Comparison of ENCODE assay signal across 39 cellular contexts in the genomic region with DNA sequence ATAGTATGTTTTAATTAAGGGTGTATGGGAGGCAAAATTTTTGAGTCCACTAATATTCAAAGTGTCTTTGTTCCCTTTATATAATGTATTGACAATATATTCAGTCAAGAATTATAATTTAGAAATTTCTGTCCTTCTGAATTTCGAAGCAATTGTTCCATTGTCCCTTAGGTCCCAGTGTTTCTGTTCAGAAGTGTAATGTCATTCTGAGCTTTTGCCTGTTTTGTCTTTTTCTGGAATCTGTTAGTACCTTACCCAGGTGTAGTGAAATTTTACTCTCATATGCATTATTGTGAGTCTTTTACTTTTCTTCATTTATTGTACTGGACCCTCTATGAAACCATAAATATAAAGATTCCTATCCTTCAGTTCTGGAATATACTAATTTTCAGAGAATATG.
"Had no signal": no experiment of that assay in that cellular context is flagged by ENCODE, and none has a peak within 500 bp of the region (broad histone marks: within the 10 kb centered on the region; RNA-seq: fewer than 3 reads in every experiment).

No MANE protein-coding gene starts in this region.

- H3K27me3 Mint-ChIP-seq: activated naive CD4-positive, alpha-beta T cell treated with anti-CD3 and anti-CD28 coated beads, Interleukin-2, amount 10 ng/mL, durations not matched to agents 7 days and 5 days; activated naive CD4-positive, alpha-beta T cell treated with anti-CD3 and anti-CD28 coated beads, Interleukin-2, amount 50 U/mL, for 24 hours; activated naive CD8-positive, alpha-beta T cell; activated naive CD8-positive, alpha-beta T cell treated with anti-CD3 and anti-CD28 coated beads for 36 hours; activated naive CD8-positive, alpha-beta T cell treated with anti-CD3 and anti-CD28 coated beads, Interleukin-2, amount 10 ng/mL, durations not matched to agents 7 days and 5 days; activated naive CD8-positive, alpha-beta T cell treated with anti-CD3 and anti-CD28 coated beads, Interleukin-2, amount 50 U/mL, for 24 hours; activated T-cell treated with anti-CD3 and anti-CD28 coated beads, Interleukin-2, amount 50 U/mL, for 24 hours; activated T-helper 17 cell treated with anti-CD3 and anti-CD28 coated beads, Interleukin-2, amount 50 U/mL, for 72 hours; brain; central memory CD8-positive, alpha-beta T cell had no signal

- H3K27ac Mint-ChIP-seq: activated naive CD4-positive, alpha-beta T cell treated with anti-CD3 and anti-CD28 coated beads for 36 hours; activated naive CD4-positive, alpha-beta T cell treated with anti-CD3 and anti-CD28 coated beads, Interleukin-2, amount 10 ng/mL, durations not matched to agents 7 days and 5 days; activated naive CD4-positive, alpha-beta T cell treated with anti-CD3 and anti-CD28 coated beads, Interleukin-2, amount 50 U/mL, for 24 hours; activated naive CD4-positive, alpha-beta T cell treated with anti-CD3 and anti-CD28 coated beads, Interleukin-2, amount 50 U/mL, for 72 hours; activated naive CD8-positive, alpha-beta T cell; activated naive CD8-positive, alpha-beta T cell treated with anti-CD3 and anti-CD28 coated beads for 36 hours; activated naive CD8-positive, alpha-beta T cell treated with anti-CD3 and anti-CD28 coated beads, Interleukin-2, amount 10 ng/mL, durations not matched to agents 7 days and 5 days; activated naive CD8-positive, alpha-beta T cell treated with anti-CD3 and anti-CD28 coated beads, Interleukin-2, amount 50 U/mL, for 24 hours; activated T-cell treated with anti-CD3 and anti-CD28 coated beads, Interleukin-2, amount 50 U/mL, for 24 hours; activated T-cell treated with anti-CD3 and anti-CD28 coated beads, Interleukin-2, amount 50 U/mL, for 72 hours; activated T-helper 1 cell treated with anti-CD3 and anti-CD28 coated beads, Interleukin-12 subunit alpha, Interleukin-12 subunit beta, Interleukin-2, Interleukin-4 antibody, amounts not matched to agents 30 ng/mL and 10 ng/mL and 1 ng/mL, durations not matched to agents 14 hours and 24 hours and 36 hours; activated T-helper 17 cell treated with anti-CD3 and anti-CD28 coated beads, Interleukin-2, amount 50 U/mL, for 72 hours; activated T-helper 2 cell treated with anti-CD3 and anti-CD28 coated beads, Interferon-gamma antibody, Interleukin-2, Interleukin-4, amounts not matched to agents 10 μg/mL and 5 μg/mL and 100 μg/mL, durations not matched to agents 14 hours and 24 hours and 36 hours; brain had no signal

- FAIRE-seq: astrocyte, bronchial epithelial cell had no signal

- H3K27ac ChIP-seq: adrenal gland, ascending aorta, body of pancreas, brain microvascular endothelial cell, breast epithelium, cardiac muscle cell had no signal

- DNase-seq: activated effector memory CD4-positive, alpha-beta T cell treated with anti-CD3 and anti-CD28 coated beads, Interleukin-2, amount 50 U/mL, for 16 hours; activated effector memory CD4-positive, alpha-beta T cell treated with Interleukin-2 at 50 U/mL for 16 hours; activated gamma-delta T cell; activated gamma-delta T cell treated with Interleukin-2 at 50 U/mL for 16 hours; activated naive CD4-positive, alpha-beta T cell; activated naive CD4-positive, alpha-beta T cell treated with anti-CD3 and anti-CD28 coated beads for 36 hours; activated naive CD4-positive, alpha-beta T cell treated with anti-CD3 and anti-CD28 coated beads, Interleukin-2, amount 10 ng/mL, durations not matched to agents 7 days and 5 days; activated naive CD4-positive, alpha-beta T cell treated with anti-CD3 and anti-CD28 coated beads, Interleukin-2, amount 50 U/mL, for 16 hours; activated naive CD4-positive, alpha-beta T cell treated with Interleukin-2 at 50 U/mL for 16 hours; activated naive CD8-positive, alpha-beta T cell treated with anti-CD3 and anti-CD28 coated beads for 36 hours; activated naive CD8-positive, alpha-beta T cell treated with anti-CD3 and anti-CD28 coated beads, Interleukin-2, amount 10 ng/mL, durations not matched to agents 7 days and 5 days; activated naive CD8-positive, alpha-beta T cell treated with anti-CD3 and anti-CD28 coated beads, Interleukin-2, amount 50 U/mL, for 24 hours; activated T-cell treated with anti-CD3 and anti-CD28 coated beads, Interleukin-2, amount 50 U/mL, for 24 hours; activated T-cell treated with anti-CD3 and anti-CD28 coated beads, Interleukin-2, amount 50 U/mL, for 4 hours; activated T-cell treated with anti-CD3 and anti-CD28 coated beads, Interleukin-2, amount 50 U/mL, for 48 hours; activated T-cell treated with anti-CD3 and anti-CD28 coated beads, Interleukin-2, amount 50 U/mL, for 72 hours; adrenal gland; amniotic stem cell; amygdala; anterior cingulate cortex; aorta; body of pancreas; brain microvascular endothelial cell; caudate nucleus; central memory CD4-positive, alpha-beta T cell; cerebellar nuclear complex had no signal

- H3K4me1 ChIP-seq: adrenal gland, ascending aorta, body of pancreas, breast epithelium had no signal

- ATAC-seq: activated naive CD4-positive, alpha-beta T cell treated with anti-CD3 and anti-CD28 coated beads, Interleukin-2, amount 50 U/mL, for 72 hours; activated naive CD8-positive, alpha-beta T cell treated with anti-CD3 and anti-CD28 coated beads, Interleukin-2, amount 50 U/mL, for 24 hours; activated T-cell treated with anti-CD3 and anti-CD28 coated beads, Interleukin-2, amount 50 U/mL, for 4 hours; activated T-cell treated with anti-CD3 and anti-CD28 coated beads, Interleukin-2, amount 50 U/mL, for 72 hours; activated T-helper 17 cell treated with anti-CD3 and anti-CD28 coated beads, Interleukin-2, amount 50 U/mL, for 72 hours; body of pancreas had no signal

- H3K4me1 Mint-ChIP-seq: activated naive CD4-positive, alpha-beta T cell treated with anti-CD3 and anti-CD28 coated beads, Interleukin-2, amount 10 ng/mL, durations not matched to agents 7 days and 5 days; activated naive CD4-positive, alpha-beta T cell treated with anti-CD3 and anti-CD28 coated beads, Interleukin-2, amount 50 U/mL, for 24 hours; activated naive CD8-positive, alpha-beta T cell treated with anti-CD3 and anti-CD28 coated beads for 36 hours; activated naive CD8-positive, alpha-beta T cell treated with anti-CD3 and anti-CD28 coated beads, Interleukin-2, amount 10 ng/mL, durations not matched to agents 7 days and 5 days; activated naive CD8-positive, alpha-beta T cell treated with anti-CD3 and anti-CD28 coated beads, Interleukin-2, amount 50 U/mL, for 24 hours; activated T-helper 17 cell treated with anti-CD3 and anti-CD28 coated beads, Interleukin-2, amount 50 U/mL, for 72 hours; brain; central memory CD8-positive, alpha-beta T cell had no signal

- H3K9me3 ChIP-seq: ascending aorta, body of pancreas had no signal

- H3K4me3 Mint-ChIP-seq: activated naive CD4-positive, alpha-beta T cell treated with anti-CD3 and anti-CD28 coated beads for 36 hours; activated naive CD4-positive, alpha-beta T cell treated with anti-CD3 and anti-CD28 coated beads, Interleukin-2, amount 10 ng/mL, durations not matched to agents 7 days and 5 days; activated naive CD4-positive, alpha-beta T cell treated with anti-CD3 and anti-CD28 coated beads, Interleukin-2, amount 50 U/mL, for 24 hours; activated naive CD8-positive, alpha-beta T cell; activated naive CD8-positive, alpha-beta T cell treated with anti-CD3 and anti-CD28 coated beads for 36 hours; activated naive CD8-positive, alpha-beta T cell treated with anti-CD3 and anti-CD28 coated beads, Interleukin-2, amount 10 ng/mL, durations not matched to agents 7 days and 5 days; activated naive CD8-positive, alpha-beta T cell treated with anti-CD3 and anti-CD28 coated beads, Interleukin-2, amount 50 U/mL, for 24 hours; activated T-cell treated with anti-CD3 and anti-CD28 coated beads, Interleukin-2, amount 50 U/mL, for 24 hours; activated T-cell treated with anti-CD3 and anti-CD28 coated beads, Interleukin-2, amount 50 U/mL, for 4 hours; activated T-cell treated with anti-CD3 and anti-CD28 coated beads, Interleukin-2, amount 50 U/mL, for 72 hours; activated T-helper 1 cell treated with anti-CD3 and anti-CD28 coated beads, Interleukin-12 subunit alpha, Interleukin-12 subunit beta, Interleukin-2, Interleukin-4 antibody, amounts not matched to agents 30 ng/mL and 10 ng/mL and 1 ng/mL, durations not matched to agents 14 hours and 24 hours and 36 hours; activated T-helper 17 cell treated with anti-CD3 and anti-CD28 coated beads, Interleukin-2, amount 50 U/mL, for 72 hours; brain; central memory CD8-positive, alpha-beta T cell had no signal

- H3K4me3 ChIP-seq: adrenal gland, ascending aorta, body of pancreas, breast epithelium, cardiac muscle cell had no signal

- H3K36me3 ChIP-seq: adrenal gland, ascending aorta, brain microvascular endothelial cell, breast epithelium, cardiac muscle cell had no signal

- H3K36me3 Mint-ChIP-seq: activated naive CD4-positive, alpha-beta T cell treated with anti-CD3 and anti-CD28 coated beads, Interleukin-2, amount 10 ng/mL, durations not matched to agents 7 days and 5 days; activated naive CD4-positive, alpha-beta T cell treated with anti-CD3 and anti-CD28 coated beads, Interleukin-2, amount 50 U/mL, for 24 hours; activated naive CD4-positive, alpha-beta T cell treated with anti-CD3 and anti-CD28 coated beads, Interleukin-2, amount 50 U/mL, for 72 hours; activated naive CD8-positive, alpha-beta T cell; activated naive CD8-positive, alpha-beta T cell treated with anti-CD3 and anti-CD28 coated beads for 36 hours; activated naive CD8-positive, alpha-beta T cell treated with anti-CD3 and anti-CD28 coated beads, Interleukin-2, amount 10 ng/mL, durations not matched to agents 7 days and 5 days; brain had no signal

- H3K27me3 ChIP-seq: adrenal gland, ascending aorta, body of pancreas, brain microvascular endothelial cell, breast epithelium, cardiac muscle cell had no signal
